23 cellular contexts compared by ENCODE assay signal in the genomic region with DNA sequence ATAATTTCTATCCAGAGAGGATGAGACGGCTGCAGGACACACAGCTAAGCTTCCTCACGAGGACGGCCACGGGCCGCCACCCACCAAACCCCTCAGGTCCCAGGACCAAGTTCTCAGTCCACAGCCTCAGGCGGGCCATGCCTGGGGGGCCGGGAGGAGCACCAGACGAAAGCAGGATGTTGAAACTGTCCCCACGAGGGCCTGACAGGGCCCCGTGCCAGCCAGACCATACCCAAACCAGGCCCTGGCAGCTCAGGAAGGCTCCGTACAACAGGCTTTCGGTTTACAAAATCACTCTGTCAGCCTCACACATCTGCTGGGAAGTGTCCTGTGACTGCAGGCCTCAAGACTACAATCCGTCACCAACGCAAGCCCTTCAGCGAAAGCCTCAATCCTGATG. TPM values are rescaled to one million over a fixed set of nuclear protein-coding genes. Genes with fewer than 3 reads are reported as not detected.
DNase-seq lines count a peak whose midpoint lies in the region; ATAC-seq and TF ChIP-seq lines count a peak whose summit lies in the region.
"Had no signal": no experiment of that assay in that cellular context is flagged by ENCODE, and none has a peak within 500 bp of the region (broad histone marks: within the 10 kb centered on the region; RNA-seq: fewer than 3 reads in every experiment).

No MANE protein-coding gene starts in this region.

- H3K4me1 ChIP-seq in spleen, result peaks cover 0 to 17% (median 0%) of the 10 kb centered on the region in 6 donors
- H3K4me1 ChIP-seq: BE2C, thyroid gland had no signal

- intact Hi-C loops in Right ventricle myocardium superior (cut with DNase I), result no loop called here
- intact Hi-C loops in left ventricle myocardium superior (cut with micrococcal nuclease), result no loop called here
- intact Hi-C loops in spleen (cut with DNase I; ENCODE audit: low total_unique reads), result no loop called here

- peak; percentile 44 for DNase-seq in Right ventricle myocardium superior
- no peak for DNase-seq in left ventricle myocardium superior
- peak; percentile 36 to 71 for DNase-seq in foreskin fibroblast
- peak; percentile 76 for DNase-seq in spleen
- DNase-seq: 8988T; activated CD4-positive, alpha-beta T cell treated with anti-CD3 and anti-CD28 coated beads, Interleukin-2, amount 50 U/mL, for 48 hours; activated naive CD4-positive, alpha-beta T cell treated with anti-CD3 and anti-CD28 coated beads for 36 hours; activated T-cell treated with anti-CD3 and anti-CD28 coated beads, Interleukin-2, amount 50 U/mL, for 1 hour; anterior cingulate cortex; BE2C; central memory CD4-positive, alpha-beta T cell; effector CD4-positive, alpha-beta T cell; KBM-7; NCI-H2081; SIG-M5; thyroid gland had no signal

- H3K9me3 ChIP-seq in spleen, result no peaks in the 10 kb centered on the region
- H3K9me3 ChIP-seq: BE2C, thyroid gland had no signal

- ATAC-seq in Right ventricle myocardium superior (ENCODE audit: poor library complexity) (no peak), left ventricle myocardium superior (no peak), GM18520 (IDR thresholded peaks at IDR 0.05; ENCODE audit: unreplicated experiment) (no peak), GM21423 (IDR thresholded peaks at IDR 0.05; ENCODE audit: unreplicated experiment) (no peak)

- peak overlapping the region in 4 of 8 donors; percentile 29 to 62 (median 30) for H3K27ac ChIP-seq in spleen
- H3K27ac ChIP-seq: thyroid gland, VCaP had no signal

- no peak for TF ChIP-seq CTCF in foreskin fibroblast (IDR thresholded peaks at IDR 0.05; ENCODE audit: low read depth, low read length)
- no peak for TF ChIP-seq CTCF in spleen (IDR thresholded peaks at IDR 0.05 in 8 of 11, conservative IDR thresholded peaks at IDR 0.05 in 3 of 11)

- H3K27me3 ChIP-seq in spleen (replicated peaks in 1 of 7), result no peaks in the 10 kb centered on the region
- H3K27me3 ChIP-seq: BE2C, thyroid gland had no signal

- WGBS in spleen, 5 donors, result 83 to 91% (median 88%) methylated on average over 15 of the region's 15 CpGs

- peaks cover 8 to 90% (median 88%) of the 10 kb centered on the region in 6 donors for H3K36me3 ChIP-seq in spleen

- no peak overlapping the region for H3K4me3 ChIP-seq in foreskin fibroblast (ENCODE audit: low read depth in 1 of 2, low read length in 2 of 2)
- H3K4me3 ChIP-seq in spleen, result no peak overlapping the region
- H3K4me3 ChIP-seq: thyroid gland had no signal

- no peak for TF ChIP-seq POLR2A in spleen (IDR thresholded peaks at IDR 0.05)

RNA-seq across cellular contexts. Expression of a gene that starts 14.5 kb away (rescaled TPM):
- total RNA-seq in Right ventricle myocardium superior (38.5 TPM), left ventricle myocardium superior (42.6 TPM), spleen (10 to 100 TPM; 40.2 to 61.2 (median 51.9) TPM)
- polyA plus RNA-seq in spleen, result 100 to 1,000 TPM in 2 of 3 donors, 10 to 100 TPM in 1; 85.2 to 201 (median 132) TPM

RNA-seq across cellular contexts. Expression of a gene that starts 14.5 kb away (rescaled TPM):
- 44.8 TPM for total RNA-seq in Right ventricle myocardium superior
- total RNA-seq in left ventricle myocardium superior, result 45.1 TPM
- 10 to 100 TPM; 26.3 to 33.1 (median 29.2) TPM for total RNA-seq in spleen
- 10 to 100 TPM; 43.3 to 50.6 (median 44.7) TPM for polyA plus RNA-seq in spleen

RNA-seq across cellular contexts. Expression of a gene that starts 17.5 kb away (rescaled TPM):
- total RNA-seq in Right ventricle myocardium superior (2.5 TPM), left ventricle myocardium superior (2.4 TPM), spleen (100 to 1,000 TPM in 3 of 7 donors, 10 to 100 TPM in 4; 43.3 to 177 (median 99.1) TPM)
- 10 to 100 TPM; 10.1 to 27.2 (median 20.4) TPM for polyA plus RNA-seq in spleen

RNA-seq across cellular contexts. Expression of a gene that starts 42.5 kb away (rescaled TPM):
- total RNA-seq in Right ventricle myocardium superior (not detected), left ventricle myocardium superior (not detected), spleen (1 to 10 TPM in 3 of 7 donors, under 1 TPM in 3, not detected in 1; 0.30 to 3.4 (median 0.94) TPM)
- polyA plus RNA-seq in spleen, result under 1 TPM; 0.04 to 0.12 (median 0.10) TPM
- total RNA-seq: activated naive CD4-positive, alpha-beta T cell treated with anti-CD3 and anti-CD28 coated beads for 36 hours; pulmonary artery endothelial cell had no signal

RNA-seq across cellular contexts. Expression of a gene that starts 53.0 kb away (rescaled TPM):
- total RNA-seq in Right ventricle myocardium superior (not detected), left ventricle myocardium superior (not detected), spleen (not detected)
- not detected for polyA plus RNA-seq in spleen
- total RNA-seq: activated naive CD4-positive, alpha-beta T cell treated with anti-CD3 and anti-CD28 coated beads for 36 hours; NCI-H460; pulmonary artery endothelial cell; T-helper 1 cell treated with Interleukin-12 subunit alpha and Interleukin-12 subunit beta and Interleukin-4 antibody, amounts not matched to agents 30 ng/mL and 1 ng/mL, for 36 hours; thyroid gland had no signal
- polyA plus RNA-seq: neural cell had no signal

Comparison
In these comparisons a context has a peak if more than half of its experiments do, and no peak if none do; other contexts are left out.
1. RNA of a gene that starts 17.5 kb away (total RNA-seq): 43.3 to 177 TPM in spleen; 2.5 TPM in Right ventricle myocardium superior (single experiment) and 2.4 TPM in left ventricle myocardium superior (single experiment); every median in the first group is over 10 times any median in the second.